9 cellular contexts compared by ENCODE assay signal in genomic region chr6:156279306-156279969, GRCh38.
A peak's percentile ranks its signal among the peaks of the same experiment; 100 is the strongest.
DNase-seq lines count a peak whose midpoint lies in the region; ATAC-seq and TF ChIP-seq lines count a peak whose summit lies in the region.
"Had no signal": no experiment of that assay in that cellular context is flagged by ENCODE, and none has a peak within 500 bp of the region (broad histone marks: within the 10 kb centered on the region; RNA-seq: fewer than 3 reads in every experiment).

No MANE protein-coding gene starts in this region.

- TF ChIP-seq CTCF in fibroblast of villous mesenchyme (IDR thresholded peaks at IDR 0.05; ENCODE audit: insufficient read depth, low read depth, low read length) (no peak), glutamatergic neuron (IDR thresholded peaks at IDR 0.05; ENCODE audit: partially characterized antibody, unreplicated experiment) (no peak), stomach (IDR thresholded peaks at IDR 0.05) (no peak), ovary (IDR thresholded peaks at IDR 0.05) (no peak)

- H3K27me3 Mint-ChIP-seq in activated naive CD8-positive, alpha-beta T cell treated with anti-CD3 and anti-CD28 coated beads for 36 hours, result peaks cover 6% of the 10 kb centered on the region
- H3K27me3 Mint-ChIP-seq in glutamatergic neuron (ENCODE audit: unreplicated experiment), result no peaks in the 10 kb centered on the region

- ATAC-seq in GM18511 (IDR thresholded peaks at IDR 0.05; ENCODE audit: unreplicated experiment) (peak; percentile 73), GM21619 (IDR thresholded peaks at IDR 0.05; ENCODE audit: unreplicated experiment) (peak; percentile 72), HG03565 (IDR thresholded peaks at IDR 0.05; ENCODE audit: unreplicated experiment) (peak; percentile 67)

- TF ChIP-seq EP300 in stomach (IDR thresholded peaks at IDR 0.05), result no peak
- TF ChIP-seq EP300 in ovary (IDR thresholded peaks at IDR 0.05), result no peak

- peak; percentile 3 for DNase-seq in fibroblast of villous mesenchyme (ENCODE audit: low read depth)
- DNase-seq in activated naive CD8-positive, alpha-beta T cell treated with anti-CD3 and anti-CD28 coated beads for 36 hours, result no peak
- DNase-seq in glutamatergic neuron, result no peak
- DNase-seq in stomach, result no peak
- DNase-seq in ovary, result no peak
- DNase-seq: pancreas had no signal

- intact Hi-C loops in stomach (cut with DNase I; ENCODE audit: low total_unique reads), result no loop called here
- intact Hi-C loops in ovary (cut with DNase I), result no loop called here

- H3K27ac ChIP-seq in stomach (no peak overlapping the region), ovary (no peak overlapping the region)
- H3K27ac ChIP-seq: pancreas had no signal

- no peak overlapping the region for H3K4me3 Mint-ChIP-seq in activated naive CD8-positive, alpha-beta T cell treated with anti-CD3 and anti-CD28 coated beads for 36 hours
- no peak overlapping the region for H3K4me3 Mint-ChIP-seq in glutamatergic neuron (ENCODE audit: unreplicated experiment)

- no peak overlapping the region for H3K27ac Mint-ChIP-seq in activated naive CD8-positive, alpha-beta T cell treated with anti-CD3 and anti-CD28 coated beads for 36 hours
- no peak overlapping the region for H3K27ac Mint-ChIP-seq in glutamatergic neuron (ENCODE audit: unreplicated experiment)

- 55 to 81% (median 69%) methylated on average over 3 of the region's 3 CpGs for WGBS in stomach, 5 donors
- 42 to 50% (median 49%) methylated on average over 3 of the region's 3 CpGs for WGBS in ovary, 3 donors

- peaks cover 9% of the 10 kb centered on the region for H3K9me3 Mint-ChIP-seq in activated naive CD8-positive, alpha-beta T cell treated with anti-CD3 and anti-CD28 coated beads for 36 hours
- peaks cover 1% of the 10 kb centered on the region for H3K9me3 Mint-ChIP-seq in glutamatergic neuron (ENCODE audit: unreplicated experiment)

- H3K4me1 Mint-ChIP-seq in activated naive CD8-positive, alpha-beta T cell treated with anti-CD3 and anti-CD28 coated beads for 36 hours, result peaks cover 11% of the 10 kb centered on the region
- peaks cover 2% of the 10 kb centered on the region for H3K4me1 Mint-ChIP-seq in glutamatergic neuron (ENCODE audit: low read depth, unreplicated experiment)

- no peaks in the 10 kb centered on the region for H3K4me1 ChIP-seq in stomach
- H3K4me1 ChIP-seq in ovary (ENCODE audit: insufficient read depth), result peaks cover 3% of the 10 kb centered on the region
- H3K4me1 ChIP-seq: pancreas had no signal

- H3K36me3 Mint-ChIP-seq in activated naive CD8-positive, alpha-beta T cell treated with anti-CD3 and anti-CD28 coated beads for 36 hours, result peaks cover 12% of the 10 kb centered on the region
- H3K36me3 Mint-ChIP-seq in glutamatergic neuron (ENCODE audit: unreplicated experiment), result peaks cover 9% of the 10 kb centered on the region

- peaks cover 0 to 5% (median 2%) of the 10 kb centered on the region in 4 donors for H3K9me3 ChIP-seq in stomach
- no peaks in the 10 kb centered on the region for H3K9me3 ChIP-seq in ovary
- H3K9me3 ChIP-seq: pancreas had no signal

- H3K4me3 ChIP-seq in fibroblast of villous mesenchyme (ENCODE audit: low read depth, low read length) (no peak overlapping the region), stomach (no peak overlapping the region), ovary (no peak overlapping the region)
- H3K4me3 ChIP-seq: pancreas had no signal

- TF ChIP-seq POLR2A in stomach (IDR thresholded peaks at IDR 0.05), result no peak
- no peak for TF ChIP-seq POLR2A in ovary (IDR thresholded peaks at IDR 0.05)

- no peaks in the 10 kb centered on the region for H3K36me3 ChIP-seq in stomach
- H3K36me3 ChIP-seq in ovary, result no peaks in the 10 kb centered on the region
- H3K36me3 ChIP-seq: pancreas had no signal

- H3K27me3 ChIP-seq in stomach, result no peaks in the 10 kb centered on the region
- no peaks in the 10 kb centered on the region for H3K27me3 ChIP-seq in ovary
- H3K27me3 ChIP-seq: pancreas had no signal
